In genomic region chr11:77403228-77403627, GRCh38 we compare ENCODE assay signal across 15 cellular contexts.
"Had no signal": no experiment of that assay in that cellular context is flagged by ENCODE, and none has a peak within 500 bp of the region (broad histone marks: within the 10 kb centered on the region; RNA-seq: fewer than 3 reads in every experiment).

No MANE protein-coding gene starts in this region.

- H3K4me1 Mint-ChIP-seq: immature natural killer cell had no signal

- H3K4me3 ChIP-seq: pancreas, thyroid gland had no signal

- H3K9me3 Mint-ChIP-seq: immature natural killer cell; stimulated activated memory B cell treated with anti-CD40 and anti-IgM and Interleukin-4, amounts not matched to agents 10 μg/mL and 1 μg/mL and 100 μg/mL, for 72 hours had no signal

- ATAC-seq: pancreas; stimulated activated memory B cell treated with anti-CD40 and anti-IgM and Interleukin-4, amounts not matched to agents 10 μg/mL and 1 μg/mL and 100 μg/mL, for 72 hours had no signal

- H3K27me3 Mint-ChIP-seq: stimulated activated memory B cell treated with anti-CD40 and anti-IgM and Interleukin-4, amounts not matched to agents 10 μg/mL and 1 μg/mL and 100 μg/mL, for 72 hours had no signal

- H3K9me3 ChIP-seq: pancreas, thyroid gland had no signal

- H3K27me3 ChIP-seq: brain microvascular endothelial cell, pancreas, thyroid gland had no signal

- H3K4me3 Mint-ChIP-seq: immature natural killer cell; stimulated activated memory B cell treated with anti-CD40 and anti-IgM and Interleukin-4, amounts not matched to agents 10 μg/mL and 1 μg/mL and 100 μg/mL, for 72 hours had no signal

- DNase-seq: activated CD4-positive, CD25-positive, alpha-beta regulatory T cell treated with anti-CD3 and anti-CD28 coated beads, Interleukin-2, amount 50 U/mL, for 72 hours; activated naive CD4-positive, alpha-beta T cell treated with anti-CD3 and anti-CD28 coated beads, Interleukin-2, amount 50 U/mL, for 16 hours; activated T-cell treated with anti-CD3 and anti-CD28 coated beads, Interleukin-2, amount 50 U/mL, for 1 hour; brain microvascular endothelial cell; cerebellar nuclear complex; effector memory CD4-positive, alpha-beta T cell; head of caudate nucleus; immature natural killer cell; mesendoderm; pancreas; stimulated activated CD4-positive, alpha-beta T cell treated with anti-CD3 and anti-CD28 coated beads, Interleukin-12 subunit alpha, Interleukin-12 subunit beta, amount 100 ng/mL, for 4 hours; stimulated activated CD4-positive, alpha-beta T cell treated with anti-CD3 and anti-CD28 coated beads, Interleukin-2, amount 100 ng/mL, for 24 hours; T-helper 2 cell; thyroid gland had no signal

- H3K36me3 ChIP-seq: brain microvascular endothelial cell, pancreas, thyroid gland had no signal

- H3K27ac ChIP-seq: brain microvascular endothelial cell, pancreas had no signal

- H3K27ac Mint-ChIP-seq: immature natural killer cell; stimulated activated memory B cell treated with anti-CD40 and anti-IgM and Interleukin-4, amounts not matched to agents 10 μg/mL and 1 μg/mL and 100 μg/mL, for 72 hours had no signal
